In the genomic region with DNA sequence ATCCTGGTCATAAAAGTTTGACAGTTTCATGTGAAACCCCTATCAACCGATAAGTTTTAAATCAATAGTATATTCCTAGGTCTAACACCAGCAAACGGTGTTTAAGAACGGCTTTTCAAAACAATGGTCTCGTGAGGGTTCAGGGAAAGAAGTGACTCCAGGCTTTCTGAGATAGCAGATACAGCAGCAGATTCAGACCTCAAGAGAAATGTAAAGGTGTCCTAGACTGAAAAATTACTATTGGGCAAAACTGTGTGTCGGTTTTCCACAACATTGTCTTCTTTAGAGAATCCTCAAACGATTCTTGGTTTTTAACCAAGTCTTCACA, we compare ENCODE assay signal across 8 cellular contexts. TPM values are rescaled to one million over a fixed set of nuclear protein-coding genes. Genes with fewer than 3 reads are reported as not detected.
DNase-seq lines count a peak whose midpoint lies in the region; ATAC-seq and TF ChIP-seq lines count a peak whose summit lies in the region.

No MANE protein-coding gene starts in this region.

- H2AFZ ChIP-seq in parathyroid adenoma = peak overlapping the region; percentile 67

- no peak for TF ChIP-seq CTCF in esophagus muscularis mucosa (IDR thresholded peaks at IDR 0.05)
- TF ChIP-seq CTCF in parathyroid adenoma (IDR thresholded peaks at IDR 0.05) = no peak

- intact Hi-C loops in esophagus muscularis mucosa (cut with DNase I) = loop anchor here (5.0 kb wide), 1 partner anchor 120 kb away; the partner anchor contains the start of genes KIF9 and KLHL18

- peak overlapping the region; percentile 94 to 98 (median 97) for H3K27ac ChIP-seq in esophagus muscularis mucosa (replicated peaks in 1 of 4)
- H3K27ac ChIP-seq in parathyroid adenoma = peak overlapping the region; percentile 79

- H3K4me3 ChIP-seq in esophagus muscularis mucosa = peak overlapping the region; percentile 79 to 99 (median 86)
- H3K4me3 ChIP-seq in parathyroid adenoma (ENCODE audit: low read depth, low read length) = peak overlapping the region; percentile 81

- H3K9ac ChIP-seq in parathyroid adenoma = peak overlapping the region; percentile 79

- no peak for TF ChIP-seq EP300 in esophagus muscularis mucosa (IDR thresholded peaks at IDR 0.05)

- peaks cover 54% of the 10 kb centered on the region for H3K79me2 ChIP-seq in parathyroid adenoma

- no peaks in the 10 kb centered on the region for H3K27me3 ChIP-seq in esophagus muscularis mucosa
- no peaks in the 10 kb centered on the region for H3K27me3 ChIP-seq in parathyroid adenoma (ENCODE audit: control insufficient read depth, insufficient read depth, low read length)

- WGBS in esophagus muscularis mucosa = 3% methylated on average over 6 of the region's 6 CpGs

- TF ChIP-seq POLR2A in esophagus muscularis mucosa (IDR thresholded peaks at IDR 0.05; ENCODE audit: low read depth) = no peak

- H3K36me3 ChIP-seq in esophagus muscularis mucosa (no peaks in the 10 kb centered on the region), parathyroid adenoma (ENCODE audit: control insufficient read depth, insufficient read depth, low read length) (no peaks in the 10 kb centered on the region)

- peak; percentile 16 for DNase-seq in NCI-H2029 treated with DMSO at 0.1 percent for 48 hours (lab: John Stamatoyannopoulos, UW)
- DNase-seq in NCI-H2029 (lab: John Stamatoyannopoulos, UW) = no peak
- peak; percentile 31 for DNase-seq in RPMI8226
- no peak for DNase-seq in esophagus muscularis mucosa (ENCODE audit: extremely low spot score)
- no peak for DNase-seq in SHP77 treated with DMSO at 0.1 percent for 48 hours (lab: John Stamatoyannopoulos, UW)

- H3K4me1 ChIP-seq in esophagus muscularis mucosa = peaks cover 54 to 70% (median 63%) of the 10 kb centered on the region in 4 donors
- H3K4me1 ChIP-seq in parathyroid adenoma = peaks cover 11% of the 10 kb centered on the region

- peak overlapping the region; percentile 68 for H3K4me2 ChIP-seq in parathyroid adenoma (ENCODE audit: low read length)

- H3K9me3 ChIP-seq in esophagus muscularis mucosa = no peaks in the 10 kb centered on the region
- no peaks in the 10 kb centered on the region for H3K9me3 ChIP-seq in parathyroid adenoma (ENCODE audit: control insufficient read depth, low read length)

- ATAC-seq in HG03520 (IDR thresholded peaks at IDR 0.05; ENCODE audit: unreplicated experiment) (no peak), HG03571 (IDR thresholded peaks at IDR 0.05; ENCODE audit: unreplicated experiment) (no peak)

RNA-seq across cellular contexts. Expression of gene SETD2, which starts 1.3 kb away (rescaled TPM):
- total RNA-seq in esophagus muscularis mucosa = 10 to 100 TPM; 52.2 to 66.4 (median 56.8) TPM

Comparison
In these comparisons a context has a peak if more than half of its experiments do, and no peak if none do; other contexts are left out.
1. DNase-seq: peak in NCI-H2029 treated with DMSO at 0.1 percent for 48 hours (single experiment) and RPMI8226 (single experiment); none in NCI-H2029 (single experiment), esophagus muscularis mucosa (single experiment) and SHP77 treated with DMSO at 0.1 percent for 48 hours (single experiment).